ENCODE assay signal across 1 cellular context in the genomic region with DNA sequence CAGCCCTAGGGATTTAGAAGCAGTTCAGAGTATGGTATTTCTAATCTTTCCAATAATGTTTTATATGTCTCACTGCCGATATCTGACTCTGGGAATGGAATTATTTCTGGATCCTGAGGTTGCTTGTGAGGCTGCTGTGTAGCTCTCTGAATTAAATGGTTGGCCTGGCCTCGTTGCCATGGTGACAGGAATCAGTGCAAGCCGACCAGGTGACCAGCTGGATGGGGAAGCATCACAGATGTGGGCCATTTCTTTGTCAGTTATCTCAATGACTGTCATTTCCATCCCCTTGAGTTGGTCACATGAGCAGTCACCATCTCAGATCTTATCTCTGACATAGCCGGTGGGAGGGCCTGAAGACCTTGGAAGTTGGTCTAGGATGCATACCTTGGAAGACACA.
A peak's percentile ranks its signal among the peaks of the same experiment; 100 is the strongest.
TF ChIP-seq lines count a peak whose summit lies in the region.

No MANE protein-coding gene starts in this region.

TF ChIP-seq in HepG2, 621 proteins besides CTCF, POLR2A, EP300 and RAD21:
- TF ChIP-seq SCMH1 (CRISPR knock-in tag; IDR thresholded peaks at IDR 0.05; ENCODE audit: borderline replicate concordance) (no peak), RFX1 (IDR thresholded peaks at IDR 0.05) (peak; percentile 35; the same call in 1 of the 2 replicates)
